In genomic region chr3:75429561-75430220, GRCh38 we compare ENCODE assay signal across 8 cellular contexts.
DNase-seq lines count a peak whose midpoint lies in the region; TF ChIP-seq lines count a peak whose summit lies in the region.
"Not testable (repeated sequence)": the region's sequence is repeated elsewhere in the genome, so short reads cannot be mapped to it uniquely, and the experiment has no call there.

No MANE protein-coding gene starts in this region.

- H3K56ac ChIP-seq in H9 (ENCODE audit: insufficient read length, low read depth, low read length), result not testable (repeated sequence)

- not testable (repeated sequence) for H3K4me3 Mint-ChIP-seq in H9

- not testable (repeated sequence) for H3K79me2 ChIP-seq in H9 (ENCODE audit: insufficient read depth, low read length)

- not testable (repeated sequence) for H3K9ac ChIP-seq in H9 (ENCODE audit: extremely low read depth, insufficient read length, low read length)

- not testable (repeated sequence) for H3K27ac ChIP-seq in H9 (ENCODE audit: insufficient read length, low read depth, low read length); WERI-Rb-1; adrenal gland

- WGBS in H9 (ENCODE audit: extremely low coverage, insufficient read length, low lambda C conversion rate), result no CpG with 5 or more reads among the region's 9 CpGs
- WGBS in adrenal gland, 4 donors, result 50 to 66% (median 52%) methylated on average over 7 to 9 of the region's 9 CpGs

- not testable (repeated sequence) for H3K4me1 ChIP-seq in H9 (ENCODE audit: insufficient read depth, low read length)
- peaks cover 11 to 26% of the 10 kb centered on the region in 2 donors for H3K4me1 ChIP-seq in adrenal gland (replicated peaks in 1 of 2)

- H3K18ac ChIP-seq in H9 (ENCODE audit: insufficient read length, low read depth, low read length), result not testable (repeated sequence)

- intact Hi-C loops in adrenal gland (cut with DNase I), result loop anchor here (10.0 kb wide), 1 partner anchor 135 kb away; no protein-coding TSS in a partner anchor

- DNase-seq in AG08395 (ENCODE audit: low spot score) (peak; percentile 50), H9 (peak; percentile 79), NCI-H226 (peak; percentile 26), WERI-Rb-1 (peak; percentile 69), adrenal gland (peak; percentile 83 to 93 (median 89)), fibroblast of the conjunctiva (ENCODE audit: low read depth) (peak; percentile 52), middle frontal gyrus (ENCODE audit: extremely low spot score, low spot score) (peak; percentile 58)
- DNase-seq in stimulated activated CD4-positive, alpha-beta T cell treated with anti-CD3 and anti-CD28 coated beads, Interleukin-4, amount 100 ng/mL, for 1 hour, result peak; percentile 75

- H4K20me1 ChIP-seq in H9 (ENCODE audit: control insufficient read depth, insufficient read depth, insufficient read length), result not testable (repeated sequence)

- not testable (repeated sequence) for H2BK120ac ChIP-seq in H9 (ENCODE audit: low read depth, low read length, poor library complexity, severe bottlenecking)

- not testable (repeated sequence) for H3K9me3 ChIP-seq in H9 (ENCODE audit: control insufficient read depth, low read depth, low read length); WERI-Rb-1 (ENCODE audit: severe bottlenecking); adrenal gland (replicated peaks in 1 of 3)

- H2BK15ac ChIP-seq in H9 (ENCODE audit: low read depth, low read length), result not testable (repeated sequence)

- H3K4ac ChIP-seq in H9 (ENCODE audit: low read depth, low read length), result not testable (repeated sequence)

- H3K4me2 ChIP-seq in H9 (ENCODE audit: insufficient read depth, insufficient read length, low read length), result not testable (repeated sequence)

- H3K27me3 Mint-ChIP-seq in H9 (ENCODE audit: low read depth), result not testable (repeated sequence)

- H3K4me3 ChIP-seq in WERI-Rb-1 (ENCODE audit: low read depth, low read length); adrenal gland: not testable (repeated sequence)

- H3K27me3 ChIP-seq in H9 (ENCODE audit: insufficient read depth, low read length); WERI-Rb-1 (ENCODE audit: insufficient read depth, low read depth, severe bottlenecking); adrenal gland: not testable (repeated sequence)

- not testable (repeated sequence) for H2AK5ac ChIP-seq in H9 (ENCODE audit: insufficient read length, low read length)

- peak overlapping the region in 1 of 3 experiments; percentile 48; a peak in 1 of 7 replicates for H3K27ac Mint-ChIP-seq in H9

- H4K5ac ChIP-seq in H9 (ENCODE audit: insufficient read length, low read depth, low read length), result not testable (repeated sequence)

- H3K23ac ChIP-seq in H9 (ENCODE audit: insufficient read length, low read depth, low read length), result not testable (repeated sequence)

- peaks cover 12 to 41% (median 35%) of the 10 kb centered on the region in 3 experiments for H3K36me3 Mint-ChIP-seq in H9 (ENCODE audit: insufficient read depth in 1 of 3, low read depth in 3 of 3)

- H3K23me2 ChIP-seq in H9 (ENCODE audit: insufficient read length, low read depth, low read length, poor library complexity, severe bottlenecking), result not testable (repeated sequence)

- H2AFZ ChIP-seq in H9 (ENCODE audit: low read length), result not testable (repeated sequence)

- not testable (repeated sequence) for TF ChIP-seq POLR2A in adrenal gland (IDR thresholded peaks at IDR 0.05)

- not testable (repeated sequence) for H2BK5ac ChIP-seq in H9 (ENCODE audit: insufficient read length, low read length)

- H4K91ac ChIP-seq in H9 (ENCODE audit: insufficient read length, low read depth, low read length), result not testable (repeated sequence)

- TF ChIP-seq CTCF in H9 (conservative IDR thresholded peaks at IDR 0.05) (peak; percentile 85), WERI-Rb-1 (IDR thresholded peaks at IDR 0.05; ENCODE audit: low read depth, low read length) (peak; percentile 74), adrenal gland (IDR thresholded peaks at IDR 0.05) (peak; percentile 69 to 91 (median 86))

- not testable (repeated sequence) for H3K4me1 Mint-ChIP-seq in H9

- H3K36me3 ChIP-seq in WERI-Rb-1, result not testable (repeated sequence)
- H3K36me3 ChIP-seq in adrenal gland (replicated peaks in 1 of 2), result peaks cover 0 to 20% of the 10 kb centered on the region in 2 donors

- not testable (repeated sequence) for H2BK20ac ChIP-seq in H9 (ENCODE audit: low read depth, low read length, poor library complexity, severe bottlenecking)

- H3K14ac ChIP-seq in H9 (ENCODE audit: insufficient read depth, low read length), result not testable (repeated sequence)

- H3T11ph ChIP-seq in H9 (ENCODE audit: low read length), result not testable (repeated sequence)

- not testable (repeated sequence) for H3K79me1 ChIP-seq in H9 (ENCODE audit: insufficient read depth, low read depth, low read length, poor library complexity, severe bottlenecking)

- not testable (repeated sequence) for H2BK12ac ChIP-seq in H9 (ENCODE audit: insufficient read length, low read depth, low read length)

- not testable (repeated sequence) for H3K9me3 Mint-ChIP-seq in H9

- H4K8ac ChIP-seq in H9 (replicated peaks; ENCODE audit: insufficient read length, low read depth, low read length), result not testable (repeated sequence)

Comparison
In these comparisons a context has a peak if more than half of its experiments do, and no peak if none do; other contexts are left out.
1. DNase-seq: peak in every context shown above with its lines; median percentile 89 in adrenal gland; 79 in H9; 75 in stimulated activated CD4-positive, alpha-beta T cell treated with anti-CD3 and anti-CD28 coated beads, Interleukin-4, amount 100 ng/mL, for 1 hour; 69 in WERI-Rb-1; 58 in middle frontal gyrus; 52 in fibroblast of the conjunctiva; 50 in AG08395; 26 in NCI-H226.